In the genomic region with DNA sequence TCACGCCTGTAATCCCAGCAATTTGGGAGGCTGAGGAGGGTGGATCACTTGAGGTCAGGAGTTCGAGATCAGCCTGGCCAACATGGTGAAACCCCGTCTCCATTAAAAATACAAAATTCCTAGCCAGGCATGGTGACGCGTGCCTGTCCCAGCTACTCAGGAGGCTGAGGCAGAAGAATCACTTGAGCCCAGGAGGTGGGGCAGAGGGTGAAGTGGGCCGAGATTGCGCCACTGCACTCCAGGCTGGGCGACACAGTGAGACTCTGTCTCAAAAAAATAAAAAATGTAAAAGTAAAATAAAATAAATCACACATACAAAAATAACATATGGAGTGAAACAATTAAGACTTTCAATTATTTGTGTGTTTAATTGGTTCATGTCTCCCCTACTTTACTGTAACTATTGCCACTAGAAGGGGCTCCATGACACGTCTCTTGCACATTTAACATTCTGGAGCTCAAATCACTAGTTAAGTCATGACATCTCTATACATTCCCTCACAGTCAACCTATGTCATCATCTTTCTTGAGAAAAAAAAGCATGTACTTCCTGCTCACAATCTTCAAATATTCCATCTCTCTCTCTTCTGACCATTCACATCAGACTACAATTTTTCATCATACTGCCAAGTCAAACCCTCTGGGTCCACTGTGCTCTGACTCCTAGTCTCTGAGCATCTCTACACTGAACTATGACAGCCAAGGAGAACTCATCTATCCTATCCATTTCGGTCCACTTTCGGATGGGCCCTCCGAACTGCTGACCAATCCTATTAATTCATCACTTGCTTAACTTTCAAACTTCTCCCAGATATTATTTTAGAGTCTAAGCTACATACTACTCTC, we compare ENCODE assay signal across 19 cellular contexts. TPM values are rescaled to one million over a fixed set of nuclear protein-coding genes. Genes with fewer than 3 reads are reported as not detected.
A peak's percentile ranks its signal among the peaks of the same experiment; 100 is the strongest.
DNase-seq lines count a peak whose midpoint lies in the region; ATAC-seq, FAIRE-seq and TF ChIP-seq lines count a peak whose summit lies in the region.
"Had no signal": no experiment of that assay in that cellular context is flagged by ENCODE, and none has a peak within 500 bp of the region (broad histone marks: within the 10 kb centered on the region; RNA-seq: fewer than 3 reads in every experiment).

No MANE protein-coding gene starts in this region.

- no peak for TF ChIP-seq CTCF in astrocyte (IDR thresholded peaks at IDR 0.05; ENCODE audit: insufficient read depth, low read depth, low read length)
- no peak for TF ChIP-seq CTCF in lung (IDR thresholded peaks at IDR 0.05; ENCODE audit: control extremely low read depth, extremely low read depth)
- no peak for TF ChIP-seq CTCF in vagina (IDR thresholded peaks at IDR 0.05)

- peaks cover 99% of the 10 kb centered on the region for H4K20me1 ChIP-seq in astrocyte (ENCODE audit: insufficient read depth, low read length)

- no peaks in the 10 kb centered on the region for H3K9me3 Mint-ChIP-seq in astrocyte (ENCODE audit: unreplicated experiment)
- H3K9me3 Mint-ChIP-seq: CD4-positive, alpha-beta T cell had no signal

- no peak overlapping the region for H3K9ac ChIP-seq in astrocyte (ENCODE audit: low read length)

- intact Hi-C loops in vagina (cut with DNase I), result no loop called here

- peak overlapping the region; percentile 53 for H3K27ac Mint-ChIP-seq in astrocyte (ENCODE audit: unreplicated experiment)
- H3K27ac Mint-ChIP-seq: activated CD8-positive, alpha-beta memory T cell treated with anti-CD3 and anti-CD28 coated beads, Interleukin-2, amount 10 ng/mL, durations not matched to agents 7 days and 5 days; CD4-positive, alpha-beta T cell had no signal

- no peaks in the 10 kb centered on the region for H3K9me3 ChIP-seq in astrocyte (ENCODE audit: insufficient read depth, low read depth, low read length)
- H3K9me3 ChIP-seq in lung (ENCODE audit: control insufficient read depth in 2 of 2, insufficient read depth in 1 of 2, low read length in 1 of 2), result no peaks in the 10 kb centered on the region
- no peaks in the 10 kb centered on the region for H3K9me3 ChIP-seq in vagina
- H3K9me3 ChIP-seq: esophagus muscularis mucosa, mucosa of descending colon, Peyer's patch, transverse colon had no signal

- ATAC-seq in lung (ENCODE audit: insufficient read depth, low FRiP score), result no peak
- no peak for ATAC-seq in activated CD4-positive, CD25-positive, alpha-beta regulatory T cell treated with anti-CD3 and anti-CD28 coated beads, Interleukin-2, amount 50 U/mL, for 24 hours
- ATAC-seq: activated CD8-positive, alpha-beta memory T cell treated with anti-CD3 and anti-CD28 coated beads, Interleukin-2, amount 10 ng/mL, durations not matched to agents 7 days and 5 days had no signal

- 85 to 89% methylated on average over 12 of the region's 12 CpGs for WGBS in lung, 2 donors

- TF ChIP-seq POLR2A in GM12891 (IDR thresholded peaks at IDR 0.05; ENCODE audit: low read depth, low read length), result no peak
- TF ChIP-seq POLR2A in vagina (IDR thresholded peaks at IDR 0.05), result no peak

- H3K27me3 ChIP-seq in astrocyte (ENCODE audit: insufficient read depth, low read length), result no peaks in the 10 kb centered on the region
- no peaks in the 10 kb centered on the region for H3K27me3 ChIP-seq in lung (ENCODE audit: control insufficient read depth, insufficient read depth)
- H3K27me3 ChIP-seq in vagina, result no peaks in the 10 kb centered on the region
- H3K27me3 ChIP-seq: esophagus muscularis mucosa, Peyer's patch, transverse colon had no signal

- FAIRE-seq in GM12891 (lab: Jason Lieb, UNC) (peak; percentile 5), astrocyte (lab: Jason Lieb, UNC) (no peak)

- H3K36me3 ChIP-seq in astrocyte (ENCODE audit: insufficient read depth, low read length), result peaks cover 4% of the 10 kb centered on the region
- H3K36me3 ChIP-seq in lung (ENCODE audit: control insufficient read depth in 2 of 2, insufficient read depth in 2 of 2, low read length in 2 of 2), result peaks cover 2 to 5% of the 10 kb centered on the region in 2 donors
- H3K36me3 ChIP-seq in vagina, result no peaks in the 10 kb centered on the region
- H3K36me3 ChIP-seq: esophagus muscularis mucosa, Peyer's patch, transverse colon had no signal

- peaks cover 32% of the 10 kb centered on the region for H3K4me1 Mint-ChIP-seq in astrocyte (ENCODE audit: low read depth, unreplicated experiment)

- no peak overlapping the region for H3K4me2 ChIP-seq in astrocyte (ENCODE audit: low read length)

- no peaks in the 10 kb centered on the region for H3K27me3 Mint-ChIP-seq in astrocyte (ENCODE audit: low read depth, unreplicated experiment)
- H3K27me3 Mint-ChIP-seq: activated CD8-positive, alpha-beta memory T cell treated with anti-CD3 and anti-CD28 coated beads, Interleukin-2, amount 10 ng/mL, durations not matched to agents 7 days and 5 days; CD4-positive, alpha-beta T cell had no signal

- peak overlapping the region; percentile 8 for H3K4me3 Mint-ChIP-seq in astrocyte (ENCODE audit: unreplicated experiment)
- H3K4me3 Mint-ChIP-seq: activated CD8-positive, alpha-beta memory T cell treated with anti-CD3 and anti-CD28 coated beads, Interleukin-2, amount 10 ng/mL, durations not matched to agents 7 days and 5 days; CD4-positive, alpha-beta T cell had no signal

- DNase-seq in DMS53 (lab: John Stamatoyannopoulos, UW) (peak; percentile 10), DMS53 treated with DMSO at 0.1 percent for 48 hours (lab: John Stamatoyannopoulos, UW; ENCODE audit: unreplicated experiment) (no peak), GM12891 (ENCODE audit: insufficient read length, low spot score) (no peak), astrocyte (ENCODE audit: low read depth) (no peak), lung (ENCODE audit: low spot score) (peak; percentile 36), vagina (ENCODE audit: extremely low spot score in 2 of 2) (no peak), H4 (ENCODE audit: low spot score) (no peak)
- DNase-seq: activated CD8-positive, alpha-beta memory T cell treated with anti-CD3 and anti-CD28 coated beads, Interleukin-2, amount 10 ng/mL, durations not matched to agents 7 days and 5 days; activated naive CD4-positive, alpha-beta T cell; CD4-positive, alpha-beta T cell; head of caudate nucleus; mucosa of descending colon; NCI-H2081 treated with DMSO at 0.1 percent for 48 hours; nucleus accumbens; Peyer's patch; transverse colon had no signal

- peaks cover 4% of the 10 kb centered on the region for H3K36me3 Mint-ChIP-seq in astrocyte (ENCODE audit: low read depth, unreplicated experiment)

- peaks cover 3% of the 10 kb centered on the region for H3K4me1 ChIP-seq in astrocyte (ENCODE audit: insufficient read depth, low read length)
- H3K4me1 ChIP-seq in lung (ENCODE audit: control insufficient read depth in 2 of 2, insufficient read depth in 2 of 2, low read length in 2 of 2), result peaks cover 0 to 7% of the 10 kb centered on the region in 2 donors
- H3K4me1 ChIP-seq in vagina, result peaks cover 50% of the 10 kb centered on the region

- H2AFZ ChIP-seq in astrocyte (ENCODE audit: low read depth, low read length), result no peak overlapping the region

- H3K4me3 ChIP-seq in astrocyte (ENCODE audit: insufficient read depth, low read depth, low read length) (no peak overlapping the region), lung (no peak overlapping the region), vagina (no peak overlapping the region)
- H3K4me3 ChIP-seq: esophagus muscularis mucosa, mucosa of descending colon, Peyer's patch, transverse colon had no signal

- H3K27ac ChIP-seq in astrocyte (ENCODE audit: low read depth, low read length), result no peak overlapping the region
- no peak overlapping the region for H3K27ac ChIP-seq in lung (ENCODE audit: low read depth in 1 of 2, low read length in 1 of 2)
- H3K27ac ChIP-seq in vagina, result no peak overlapping the region
- H3K27ac ChIP-seq: 22Rv1, esophagus muscularis mucosa, Peyer's patch had no signal

- H3K79me2 ChIP-seq in astrocyte (ENCODE audit: insufficient read depth, low read length), result peaks cover 99% of the 10 kb centered on the region

TF ChIP-seq in GM12891, 5 proteins besides CTCF, POLR2A, EP300 and RAD21:
- TF ChIP-seq PAX5 (IDR thresholded peaks at IDR 0.05; ENCODE audit: insufficient read depth, low read length, severe bottlenecking), result no peak
- no peak for TF ChIP-seq SPI1 (IDR thresholded peaks at IDR 0.05; ENCODE audit: low read depth, low read length)

RNA-seq across cellular contexts. Expression of a gene that starts 6.7 kb away (rescaled TPM):
- polyA plus RNA-seq in GM12891 (2012; ENCODE audit: low read depth, missing spikeins), result 10.6 TPM
- total RNA-seq in astrocyte (126 and 137 TPM in 2 replicates), lung (10 to 100 TPM; 42.2 to 72.6 TPM), vagina (17.9 TPM)
- polyA plus RNA-seq in lung, result 10 to 100 TPM; 15.9 to 18.8 TPM
- total RNA-seq in H4 (2014; rRNA removed; shearing (Covaris generic)), result 15.4 and 19.2 TPM in 2 replicates

RNA-seq across cellular contexts. Expression of a gene that starts 56.9 kb away (rescaled TPM):
- 37.8 TPM for polyA plus RNA-seq in GM12891 (2012; ENCODE audit: low read depth, missing spikeins)
- total RNA-seq in astrocyte, result 42.6 and 46.6 TPM in 2 replicates
- 10 to 100 TPM; 32.0 to 32.2 TPM for total RNA-seq in lung
- polyA plus RNA-seq in lung, result 10 to 100 TPM; 28.6 to 49.0 TPM
- 64.8 TPM for total RNA-seq in vagina
- 42.6 and 56.4 TPM in 2 replicates for total RNA-seq in H4 (2014; rRNA removed; shearing (Covaris generic))

Comparison
In these comparisons a context has a peak if more than half of its experiments do, and no peak if none do; other contexts are left out.
1. DNase-seq: peak in DMS53 (single experiment) and lung (single experiment); none in DMS53 treated with DMSO at 0.1 percent for 48 hours (single experiment), GM12891 (single experiment), astrocyte (single experiment), vagina (0 of 2) and H4 (single experiment).